In the genomic region with DNA sequence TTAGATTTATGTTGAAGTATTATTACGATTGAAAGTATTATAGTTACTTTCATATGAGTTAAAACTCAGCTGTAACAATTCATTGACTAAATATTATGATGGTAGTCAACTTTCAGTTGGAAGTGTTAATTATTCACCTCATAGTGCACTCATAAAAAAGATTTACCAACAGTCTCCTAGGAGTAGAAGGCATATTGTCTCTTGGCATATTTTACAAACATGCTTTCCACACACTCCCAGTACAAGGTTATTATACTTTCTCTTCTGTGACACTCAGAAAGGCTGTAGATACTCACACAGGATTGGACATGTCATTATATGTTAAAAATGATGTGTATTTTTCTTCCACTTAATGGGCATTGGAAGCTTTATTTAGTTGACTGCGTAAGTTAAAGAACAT, we compare ENCODE assay signal across 25 cellular contexts.
DNase-seq lines count a peak whose midpoint lies in the region; ATAC-seq, FAIRE-seq and TF ChIP-seq lines count a peak whose summit lies in the region.
"Had no signal": no experiment of that assay in that cellular context is flagged by ENCODE, and none has a peak within 500 bp of the region (broad histone marks: within the 10 kb centered on the region; RNA-seq: fewer than 3 reads in every experiment).

No MANE protein-coding gene starts in this region.

- CTCF ChIA-PET in HepG2 (lab: Yijun Ruan, JAX; ENCODE audit: low intra/inter-chr PET ratio, low total read pairs), result no interaction called here

- H3K79me2 ChIP-seq in HepG2 (ENCODE audit: insufficient read depth, low read length), result no peaks in the 10 kb centered on the region

- FAIRE-seq in islet of Langerhans (lab: Jason Lieb, UNC) (peak; percentile 72), HepG2 (lab: Jason Lieb, UNC) (no peak)
- FAIRE-seq: A549, GM12878, GM12892, GM18507, GM19239 had no signal

- peak; percentile 64 for ATAC-seq in mucosa of descending colon
- no peak for ATAC-seq in HepG2
- ATAC-seq in GM19035 (IDR thresholded peaks at IDR 0.05; ENCODE audit: unreplicated experiment), result no peak
- ATAC-seq: A549, GM12878 had no signal

- H3K27me3 ChIP-seq in HepG2 (ENCODE audit: control insufficient read depth in 1 of 2, insufficient read depth in 2 of 2, low read length in 2 of 2), result no peaks in the 10 kb centered on the region
- H3K27me3 ChIP-seq: BLaER1 treated with 17β-estradiol and CSF1 and Interleukin-3, amounts not matched to agents 10 nM and 100 nM had no signal

- TF ChIP-seq CTCF in VCaP (conservative IDR thresholded peaks at IDR 0.05) (no peak), mucosa of descending colon (IDR thresholded peaks at IDR 0.05) (no peak), HepG2 (CRISPR knock-in tag; IDR thresholded peaks at IDR 0.05) (no peak)

- in situ Hi-C loops in HepG2 (cut with HindIII; ENCODE audit: extremely low pct_ligation_motif_present, low pct_unique_long_range_greater_than_20kb), result no loop called here

- no peak overlapping the region for H3K4me2 ChIP-seq in HepG2 (ENCODE audit: low read depth, low read length)
- H3K4me2 ChIP-seq: A549; BLaER1 treated with 17β-estradiol and CSF1 and Interleukin-3, amounts not matched to agents 10 nM and 100 nM had no signal

- BruUV-seq in HepG2 (replicated peaks; lab: Mats Ljungman, UMichigan), result no TSS peak

- POLR2A ChIA-PET in HepG2 (lab: Yijun Ruan, JAX), result no interaction called here

- H2AFZ ChIP-seq in HepG2 (ENCODE audit: low read length), result no peak overlapping the region

- H3K36me3 ChIP-seq in mucosa of descending colon (ENCODE audit: low read depth), result no peaks in the 10 kb centered on the region
- no peaks in the 10 kb centered on the region for H3K36me3 ChIP-seq in HepG2 (replicated peaks in 1 of 2; ENCODE audit: control insufficient read depth in 1 of 2, insufficient read depth in 2 of 2, low read length in 2 of 2)
- H3K36me3 ChIP-seq: BLaER1 treated with 17β-estradiol and CSF1 and Interleukin-3, amounts not matched to agents 10 nM and 100 nM had no signal

- TF ChIP-seq RAD21 in HepG2 (CRISPR knock-in tag; IDR thresholded peaks at IDR 0.05), result no peak

- peak overlapping the region; percentile 5; the same call in 1 of the 2 replicates for H3K27ac ChIP-seq in VCaP
- no peak overlapping the region for H3K27ac ChIP-seq in HepG2 (ENCODE audit: extremely low read length, insufficient read depth, low read length)
- H3K27ac ChIP-seq: 22Rv1; A549; BLaER1 treated with 17β-estradiol and CSF1 and Interleukin-3, amounts not matched to agents 10 nM and 100 nM; C4-2B had no signal

- WGBS in HepG2 (ENCODE audit: low lambda C conversion rate), result 40% methylated on average over 2 of the region's 2 CpGs

- no peak for TF ChIP-seq EP300 in HepG2 (IDR thresholded peaks at IDR 0.05; ENCODE audit: low read depth in 2 of 2, low read length in 2 of 2)
- no peak for TF ChIP-seq EP300 in HepG2 (CRISPR knock-in tag; IDR thresholded peaks at IDR 0.05; ENCODE audit: borderline replicate concordance)

- H3K9ac ChIP-seq in HepG2 (ENCODE audit: insufficient read depth, low read depth, low read length), result no peak overlapping the region
- H3K9ac ChIP-seq: BLaER1 treated with 17β-estradiol and CSF1 and Interleukin-3, amounts not matched to agents 10 nM and 100 nM had no signal

- H3K9me3 ChIP-seq in mucosa of descending colon (no peaks in the 10 kb centered on the region), HepG2 (ENCODE audit: low read length) (peaks cover 78% of the 10 kb centered on the region)
- H3K9me3 ChIP-seq: A549 had no signal

- intact Hi-C loops in mucosa of descending colon (cut with DNase I, micrococcal nuclease), result no loop called here
- intact Hi-C loops in HepG2 (cut with micrococcal nuclease; ENCODE audit: unreplicated experiment), result no loop called here

- no peak overlapping the region for H3K4me3 ChIP-seq in mucosa of descending colon
- H3K4me3 ChIP-seq in HepG2 (replicated peaks in 1 of 3; ENCODE audit: insufficient read depth in 1 of 3, low read depth in 2 of 3, low read length in 3 of 3), result no peak overlapping the region
- H3K4me3 ChIP-seq: A549; BLaER1 treated with 17β-estradiol and CSF1 and Interleukin-3, amounts not matched to agents 10 nM and 100 nM; GM12878 had no signal

- TF ChIP-seq POLR2A in HepG2 (IDR thresholded peaks at IDR 0.05; ENCODE audit: insufficient read depth in 1 of 2, low read depth in 2 of 2, low read length in 2 of 2), result no peak

- peaks cover 6% of the 10 kb centered on the region for H3K4me1 ChIP-seq in mucosa of descending colon (ENCODE audit: low read depth)
- no peaks in the 10 kb centered on the region for H3K4me1 ChIP-seq in HepG2 (ENCODE audit: insufficient read depth, low read length)
- H3K4me1 ChIP-seq: A549 had no signal

- DNase-seq in mucosa of descending colon (no peak), HepG2 (ENCODE audit: low spot score) (no peak), activated T-cell treated with anti-CD3 and anti-CD28 coated beads for 4 hours (no peak)
- DNase-seq: AML-193; CD4-positive, alpha-beta memory T cell; CD8-positive, alpha-beta memory T cell; COR-L47; DMS 273 treated with DMSO at 0.1 percent for 48 hours; DMS153; DMS53; DMS79; DND-41; EL; GDM1 had no signal

- no peaks in the 10 kb centered on the region for H4K20me1 ChIP-seq in HepG2 (ENCODE audit: insufficient read depth, low read length)
- H4K20me1 ChIP-seq: BLaER1 treated with 17β-estradiol and CSF1 and Interleukin-3, amounts not matched to agents 10 nM and 100 nM had no signal

TF ChIP-seq in HepG2, 621 proteins besides CTCF, POLR2A, EP300 and RAD21:
- TF ChIP-seq SRSF9 (IDR thresholded peaks at IDR 0.05; ENCODE audit: borderline replicate concordance, insufficient read depth, low read depth, low read length, poor library complexity, severe bottlenecking), result no peak
- no peak for TF ChIP-seq RXRA (CRISPR knock-in tag; IDR thresholded peaks at IDR 0.05)
- no peak for TF ChIP-seq HNF1A (IDR thresholded peaks at IDR 0.05; ENCODE audit: low read depth)
- TF ChIP-seq HNF1A (CRISPR knock-in tag; IDR thresholded peaks at IDR 0.05; ENCODE audit: borderline replicate concordance), result no peak
- TF ChIP-seq POGZ (CRISPR knock-in tag; IDR thresholded peaks at IDR 0.05), result no peak
- no peak for TF ChIP-seq PAWR (CRISPR knock-in tag; IDR thresholded peaks at IDR 0.05; ENCODE audit: borderline replicate concordance)
- TF ChIP-seq DNMT1 (CRISPR knock-in tag; IDR thresholded peaks at IDR 0.05), result no peak
- no peak for TF ChIP-seq PAX8 (CRISPR knock-in tag; IDR thresholded peaks at IDR 0.05; ENCODE audit: borderline replicate concordance)
- no peak for TF ChIP-seq ZNF660 (CRISPR knock-in tag; IDR thresholded peaks at IDR 0.05; ENCODE audit: borderline replicate concordance, low read depth)
- no peak for TF ChIP-seq ZFAT (CRISPR knock-in tag; conservative IDR thresholded peaks at IDR 0.05)
TF ChIP-seq in HepG2: peak in this region for 0.
